22 cellular contexts compared by ENCODE assay signal in genomic region chr3:50581459-50581842, GRCh38. TPM values are rescaled to one million over a fixed set of nuclear protein-coding genes. Genes with fewer than 3 reads are reported as not detected.
DNase-seq lines count a peak whose midpoint lies in the region; ATAC-seq and TF ChIP-seq lines count a peak whose summit lies in the region.
"Had no signal": no experiment of that assay in that cellular context is flagged by ENCODE, and none has a peak within 500 bp of the region (broad histone marks: within the 10 kb centered on the region; RNA-seq: fewer than 3 reads in every experiment).

No MANE protein-coding gene starts in this region.

- peaks cover 47% of the 10 kb centered on the region for H3K36me3 ChIP-seq in lower lobe of right lung
- peaks cover 32% of the 10 kb centered on the region for H3K36me3 ChIP-seq in upper lobe of right lung
- H3K36me3 ChIP-seq: brain microvascular endothelial cell, colonic mucosa, prostate gland had no signal

- H3K4me1 Mint-ChIP-seq in dendritic cell treated with granulocyte-macrophage colony-stimulating factor and Interleukin-4, amounts not matched to agents 40 ng/mL and 50 ng/mL, for 4 days (ENCODE audit: low read depth): peaks cover 99% of the 10 kb centered on the region
- H3K4me1 Mint-ChIP-seq: neural crest cell had no signal

- H3K4me1 ChIP-seq in lower lobe of right lung (peaks cover 48% of the 10 kb centered on the region), upper lobe of right lung (peaks cover 40% of the 10 kb centered on the region)
- H3K4me1 ChIP-seq: colonic mucosa, prostate gland had no signal

- no peaks in the 10 kb centered on the region for H3K9me3 ChIP-seq in lower lobe of right lung
- H3K9me3 ChIP-seq in upper lobe of right lung: no peaks in the 10 kb centered on the region
- H3K9me3 ChIP-seq: colonic mucosa, prostate gland, testis had no signal

- H3K27me3 Mint-ChIP-seq in dendritic cell treated with granulocyte-macrophage colony-stimulating factor and Interleukin-4, amounts not matched to agents 40 ng/mL and 50 ng/mL, for 4 days: no peaks in the 10 kb centered on the region

- intact Hi-C loops in Right ventricle myocardium inferior (cut with DNase I) (no loop called here), cardiac septum (cut with DNase I) (no loop called here), lower lobe of right lung (cut with DNase I) (no loop called here), upper lobe of right lung (cut with DNase I) (no loop called here)
- intact Hi-C loops in dendritic cell treated with granulocyte-macrophage colony-stimulating factor and Interleukin-4, amounts not matched to agents 40 ng/mL and 50 ng/mL, for 4 days (cut with micrococcal nuclease): no loop called here

- H3K27ac Mint-ChIP-seq in dendritic cell treated with granulocyte-macrophage colony-stimulating factor and Interleukin-4, amounts not matched to agents 40 ng/mL and 50 ng/mL, for 4 days: peak overlapping the region; percentile 73

- H3K4me3 ChIP-seq in lower lobe of right lung: no peak overlapping the region
- H3K4me3 ChIP-seq in upper lobe of right lung: no peak overlapping the region
- H3K4me3 ChIP-seq: colonic mucosa, prostate gland, testis had no signal

- peak overlapping the region; percentile 86 for H3K27ac ChIP-seq in lower lobe of right lung
- peak overlapping the region; percentile 42 for H3K27ac ChIP-seq in upper lobe of right lung
- H3K27ac ChIP-seq: brain microvascular endothelial cell, colonic mucosa, KMS-11, prostate gland, testis had no signal

- H3K36me3 Mint-ChIP-seq in dendritic cell treated with granulocyte-macrophage colony-stimulating factor and Interleukin-4, amounts not matched to agents 40 ng/mL and 50 ng/mL, for 4 days (ENCODE audit: low read depth): peaks cover 88% of the 10 kb centered on the region

- no peaks in the 10 kb centered on the region for H3K9me3 Mint-ChIP-seq in dendritic cell treated with granulocyte-macrophage colony-stimulating factor and Interleukin-4, amounts not matched to agents 40 ng/mL and 50 ng/mL, for 4 days
- H3K9me3 Mint-ChIP-seq: activated T-cell treated with anti-CD3 and anti-CD28 coated beads, Interleukin-2, amount 50 U/mL, for 4 hours; neural crest cell had no signal

- TF ChIP-seq CTCF in lower lobe of right lung (IDR thresholded peaks at IDR 0.05) (no peak), upper lobe of right lung (IDR thresholded peaks at IDR 0.05) (no peak)

- peak; percentile 53 for ATAC-seq in Right ventricle myocardium inferior
- no peak for ATAC-seq in lower lobe of right lung
- peak; percentile 1 for ATAC-seq in upper lobe of right lung
- ATAC-seq in HG02938 (IDR thresholded peaks at IDR 0.05; ENCODE audit: unreplicated experiment): no peak
- ATAC-seq: SK-N-SH treated with all-trans-retinoic acid at 6 μM for 48 hours had no signal

- DNase-seq in Right ventricle myocardium inferior (ENCODE audit: missing footprints): no peak
- no peak for DNase-seq in cardiac septum (ENCODE audit: low spot score)
- DNase-seq in lower lobe of right lung: no peak
- no peak for DNase-seq in upper lobe of right lung
- DNase-seq in NCI-H2081 treated with DMSO at 0.1 percent for 48 hours (lab: John Stamatoyannopoulos, UW): no peak
- no peak for DNase-seq in medulla oblongata (ENCODE audit: extremely low spot score)
- DNase-seq: activated T-cell treated with anti-CD3 and anti-CD28 coated beads, Interleukin-2, amount 50 U/mL, for 4 hours; brain microvascular endothelial cell; colonic mucosa; DMS79; foreskin fibroblast; midbrain; NCI-H1048; NCI-H2029; NCI-H446; testis had no signal

- H3K27me3 ChIP-seq in lower lobe of right lung (ENCODE audit: low read depth) (no peaks in the 10 kb centered on the region), upper lobe of right lung (no peaks in the 10 kb centered on the region)
- H3K27me3 ChIP-seq: brain microvascular endothelial cell, colonic mucosa, testis had no signal

- H3K4me3 Mint-ChIP-seq in dendritic cell treated with granulocyte-macrophage colony-stimulating factor and Interleukin-4, amounts not matched to agents 40 ng/mL and 50 ng/mL, for 4 days: no peak overlapping the region
- H3K4me3 Mint-ChIP-seq: activated T-cell treated with anti-CD3 and anti-CD28 coated beads, Interleukin-2, amount 50 U/mL, for 4 hours; neural crest cell had no signal

RNA-seq across cellular contexts. Expression of gene HEMK1, which starts 12.1 kb away (rescaled TPM):
- total RNA-seq in Right ventricle myocardium inferior (14.0 TPM), cardiac septum (14.4 TPM), lower lobe of right lung (28.4 TPM), upper lobe of right lung (28.3 TPM)

RNA-seq across cellular contexts. Expression of gene C3orf18, which starts 13.9 kb away (rescaled TPM):
- total RNA-seq in Right ventricle myocardium inferior (48.4 TPM), cardiac septum (35.7 TPM), lower lobe of right lung (6.7 TPM), upper lobe of right lung (6.9 TPM)

RNA-seq across cellular contexts. Expression of gene CISH, which starts 30.1 kb away (rescaled TPM):
- 13.2 TPM for total RNA-seq in Right ventricle myocardium inferior
- total RNA-seq in cardiac septum: 21.1 TPM
- 48.8 TPM for total RNA-seq in lower lobe of right lung
- total RNA-seq in upper lobe of right lung: 71.6 TPM

RNA-seq across cellular contexts. Expression of gene MAPKAPK3, which starts 35.5 kb away (rescaled TPM):
- total RNA-seq in Right ventricle myocardium inferior (412 TPM), cardiac septum (266 TPM), lower lobe of right lung (68.6 TPM), upper lobe of right lung (60.8 TPM)

Comparison
In these comparisons a context has a peak if more than half of its experiments do, and no peak if none do; other contexts are left out.
1. ATAC-seq: peak in Right ventricle myocardium inferior (single experiment) and upper lobe of right lung (single experiment); none in lower lobe of right lung (0 of 2) and HG02938 (single experiment).